ENCODE assay signal across 1 cellular context in the genomic region with DNA sequence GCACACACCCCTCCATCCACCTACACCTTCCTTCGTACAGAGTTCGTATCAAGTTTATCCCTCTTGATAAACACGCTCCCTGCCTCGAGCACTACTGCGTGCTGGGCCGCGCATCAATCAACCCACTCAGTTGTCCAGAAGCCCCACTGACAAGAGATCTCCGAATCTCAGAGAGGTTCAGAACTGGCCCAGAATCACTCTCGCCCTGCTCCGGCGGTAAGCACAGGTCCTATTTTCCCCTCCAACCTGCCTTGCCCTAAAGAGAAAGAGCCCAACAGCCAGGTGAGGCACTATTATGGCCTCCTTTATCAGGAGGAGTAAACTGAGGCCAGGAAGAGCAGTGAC.
TF ChIP-seq lines count a peak whose summit lies in the region.

No MANE protein-coding gene starts in this region.

TF ChIP-seq in endothelial cell of umbilical vein, 7 proteins besides CTCF, POLR2A, EP300 and RAD21:
- TF ChIP-seq GATA2 (IDR thresholded peaks at IDR 0.05; ENCODE audit: insufficient read depth, insufficient read length, low read depth, low read length) (no peak), JUN (IDR thresholded peaks at IDR 0.05; ENCODE audit: borderline replicate concordance, insufficient read depth, insufficient read length, low read depth) (no peak)
